ENCODE assay signal across 1 cellular context in the genomic region with DNA sequence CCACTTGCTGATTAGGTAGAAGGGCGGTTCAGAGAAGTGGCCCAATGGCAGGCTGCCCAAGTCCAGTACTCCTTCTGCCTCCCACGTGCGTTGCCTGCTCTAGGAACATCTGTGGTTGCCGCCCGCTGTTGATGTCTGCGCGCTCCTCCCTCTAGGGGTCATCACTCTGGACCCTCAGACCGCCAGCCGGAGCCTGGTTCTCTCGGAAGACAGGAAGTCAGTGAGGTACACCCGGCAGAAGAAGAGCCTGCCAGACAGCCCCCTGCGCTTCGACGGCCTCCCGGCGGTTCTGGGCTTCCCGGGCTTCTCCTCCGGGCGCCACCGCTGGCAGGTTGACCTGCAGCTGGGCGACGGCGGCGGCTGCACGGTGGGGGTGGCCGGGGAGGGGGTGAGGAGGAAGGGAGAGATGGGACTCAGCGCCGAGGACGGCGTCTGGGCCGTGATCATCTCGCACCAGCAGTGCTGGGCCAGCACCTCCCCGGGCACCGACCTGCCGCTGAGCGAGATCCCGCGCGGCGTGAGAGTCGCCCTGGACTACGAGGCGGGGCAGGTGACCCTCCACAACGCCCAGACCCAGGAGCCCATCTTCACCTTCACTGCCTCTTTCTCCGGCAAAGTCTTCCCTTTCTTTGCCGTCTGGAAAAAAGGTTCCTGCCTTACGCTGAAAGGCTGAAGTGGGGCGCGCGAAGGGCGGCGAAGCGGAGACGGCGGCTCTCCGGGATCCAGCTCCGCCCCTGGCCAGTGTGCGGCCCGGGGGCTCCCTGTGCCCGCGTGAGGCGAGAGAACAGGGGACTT.
TF ChIP-seq lines count a peak whose summit lies in the region.

No MANE protein-coding gene starts in this region.

TF ChIP-seq in H1, 55 proteins besides CTCF, POLR2A, EP300 and RAD21:
- TF ChIP-seq KDM1A (IDR thresholded peaks at IDR 0.05; ENCODE audit: borderline replicate concordance, low read length) (no peak), ZNF274 (IDR thresholded peaks at IDR 0.05; ENCODE audit: borderline replicate concordance, extremely low read depth, low read length) (no peak), BCL11A (IDR thresholded peaks at IDR 0.05; ENCODE audit: low read depth in 2 of 2, low read length in 2 of 2) (no peak), CBX5 (IDR thresholded peaks at IDR 0.05; ENCODE audit: low read depth, low read length) (no peak), TBP (IDR thresholded peaks at IDR 0.05; ENCODE audit: low read depth, low read length) (0 out of 2 replicates have a peak, but pooled peaks have one; percentile 9), KDM4A (IDR thresholded peaks at IDR 0.05; ENCODE audit: low read depth, low read length, severe bottlenecking) (peak; percentile 91), HDAC2 (IDR thresholded peaks at IDR 0.05; ENCODE audit: borderline replicate concordance in 1 of 2, low read depth in 2 of 2, low read length in 2 of 2) (peak in 1 of 2 experiments; percentile 76; a peak in 2 of 4 replicates), RXRA (IDR thresholded peaks at IDR 0.05; ENCODE audit: insufficient read depth, low read depth, low read length) (no peak), TEAD4 (IDR thresholded peaks at IDR 0.05; ENCODE audit: low read depth, low read length) (0 out of 2 replicates have a peak, but pooled peaks have one; percentile 35), SIRT6 (IDR thresholded peaks at IDR 0.05; ENCODE audit: low read length) (no peak), CHD2 (IDR thresholded peaks at IDR 0.05; ENCODE audit: low read length) (0 out of 2 replicates have a peak, but pooled peaks have one; percentile 50), NANOG (IDR thresholded peaks at IDR 0.05; ENCODE audit: insufficient read depth, low read depth, low read length, poor library complexity, severe bottlenecking) (no peak), RBBP5 (IDR thresholded peaks at IDR 0.05; ENCODE audit: borderline replicate concordance, low read depth, low read length) (no peak), POLR2AphosphoS5 (IDR thresholded peaks at IDR 0.05; ENCODE audit: low read depth, low read length) (no peak), SIN3A (conservative IDR thresholded peaks at IDR 0.05 in 1 of 2, IDR thresholded peaks at IDR 0.05 in 1 of 2; ENCODE audit: low read depth in 1 of 2, low read length in 2 of 2) (no peak; a peak in 1 of 4 replicates), TAF1 (IDR thresholded peaks at IDR 0.05; ENCODE audit: low read depth, low read length) (0 out of 2 replicates have a peak, but pooled peaks have one; percentile 20), JUND (IDR thresholded peaks at IDR 0.05; ENCODE audit: low read length) (no peak), CEBPB (IDR thresholded peaks at IDR 0.05; ENCODE audit: low read depth, low read length) (no peak), EGR1 (IDR thresholded peaks at IDR 0.05; ENCODE audit: borderline replicate concordance, low read depth, low read length) (no peak), BRCA1 (IDR thresholded peaks at IDR 0.05; ENCODE audit: low read depth, low read length) (0 out of 2 replicates have a peak, but pooled peaks have one; percentile 26), KDM5A (IDR thresholded peaks at IDR 0.05; ENCODE audit: low read length) (no peak), SRF (IDR thresholded peaks at IDR 0.05; ENCODE audit: low read depth, low read length) (no peak), TAF7 (optimal IDR thresholded peaks at IDR 0.05; ENCODE audit: borderline replicate concordance, low read depth, low read length) (no peak), TCF12 (IDR thresholded peaks at IDR 0.05; ENCODE audit: low read depth, low read length) (no peak), CTBP2 (IDR thresholded peaks at IDR 0.05; ENCODE audit: borderline replicate concordance, insufficient read depth, insufficient read length, low read length) (no peak), YY1 (IDR thresholded peaks at IDR 0.05; ENCODE audit: low read depth, low read length) (no peak), PHF8 (conservative IDR thresholded peaks at IDR 0.05; ENCODE audit: low read depth, low read length) (no peak), JUN (IDR thresholded peaks at IDR 0.05; ENCODE audit: low read depth, low read length) (no peak), SP1 (IDR thresholded peaks at IDR 0.05; ENCODE audit: low read depth, low read length) (no peak), SUZ12 (IDR thresholded peaks at IDR 0.05; ENCODE audit: low read length) (peak; percentile 62), FOSL1 (IDR thresholded peaks at IDR 0.05; ENCODE audit: insufficient read depth, low read depth, low read length) (no peak), RNF2 (IDR thresholded peaks at IDR 0.05; ENCODE audit: borderline replicate concordance, low read depth, low read length, missing control alignments, poor library complexity, severe bottlenecking) (no peak), SAP30 (IDR thresholded peaks at IDR 0.05; ENCODE audit: insufficient read depth, insufficient replicate concordance, low read length) (no peak), HDAC6 (IDR thresholded peaks at IDR 0.05; ENCODE audit: low read depth, low read length) (no peak), NRF1 (IDR thresholded peaks at IDR 0.05; ENCODE audit: low read depth, low read length) (no peak), SP2 (IDR thresholded peaks at IDR 0.05; ENCODE audit: low read length) (no peak), BACH1 (IDR thresholded peaks at IDR 0.05; ENCODE audit: low read length) (no peak), EZH2 (IDR thresholded peaks at IDR 0.05; ENCODE audit: low read depth, low read length, severe bottlenecking) (no peak), POU5F1 (IDR thresholded peaks at IDR 0.05; ENCODE audit: low read depth, low read length) (no peak), MAFK (IDR thresholded peaks at IDR 0.05; ENCODE audit: low read depth, low read length) (no peak), SP4 (IDR thresholded peaks at IDR 0.05; ENCODE audit: low read length) (no peak), SIX5 (IDR thresholded peaks at IDR 0.05; ENCODE audit: low read depth, low read length) (no peak), CBX8 (IDR thresholded peaks at IDR 0.05; ENCODE audit: borderline replicate concordance, low read depth, low read length) (no peak), RFX5 (IDR thresholded peaks at IDR 0.05; ENCODE audit: borderline replicate concordance, low read depth, low read length) (no peak), CREB1 (IDR thresholded peaks at IDR 0.05) (no peak), GABPA (IDR thresholded peaks at IDR 0.05; ENCODE audit: borderline replicate concordance, insufficient read depth, low read length) (no peak), CHD1 (IDR thresholded peaks at IDR 0.05; ENCODE audit: low read depth, low read length) (no peak), GTF2F1 (IDR thresholded peaks at IDR 0.05; ENCODE audit: borderline replicate concordance, low read depth, low read length) (no peak), ASH2L (IDR thresholded peaks at IDR 0.05; ENCODE audit: low read length) (peak; percentile 64)
- TF ChIP-seq, protein P1, sequence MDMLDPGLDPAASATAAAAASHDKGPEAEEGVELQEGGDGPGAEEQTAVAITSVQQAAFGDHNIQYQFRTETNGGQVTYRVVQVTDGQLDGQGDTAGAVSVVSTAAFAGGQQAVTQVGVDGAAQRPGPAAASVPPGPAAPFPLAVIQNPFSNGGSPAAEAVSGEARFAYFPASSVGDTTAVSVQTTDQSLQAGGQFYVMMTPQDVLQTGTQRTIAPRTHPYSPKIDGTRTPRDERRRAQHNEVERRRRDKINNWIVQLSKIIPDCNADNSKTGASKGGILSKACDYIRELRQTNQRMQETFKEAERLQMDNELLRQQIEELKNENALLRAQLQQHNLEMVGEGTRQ (IDR thresholded peaks at IDR 0.05; ENCODE audit: low read length) = no peak
- TF ChIP-seq, protein P2, sequence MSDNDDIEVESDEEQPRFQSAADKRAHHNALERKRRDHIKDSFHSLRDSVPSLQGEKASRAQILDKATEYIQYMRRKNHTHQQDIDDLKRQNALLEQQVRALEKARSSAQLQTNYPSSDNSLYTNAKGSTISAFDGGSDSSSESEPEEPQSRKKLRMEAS (IDR thresholded peaks at IDR 0.05) = peak; percentile 98
- TF ChIP-seq, protein P3, sequence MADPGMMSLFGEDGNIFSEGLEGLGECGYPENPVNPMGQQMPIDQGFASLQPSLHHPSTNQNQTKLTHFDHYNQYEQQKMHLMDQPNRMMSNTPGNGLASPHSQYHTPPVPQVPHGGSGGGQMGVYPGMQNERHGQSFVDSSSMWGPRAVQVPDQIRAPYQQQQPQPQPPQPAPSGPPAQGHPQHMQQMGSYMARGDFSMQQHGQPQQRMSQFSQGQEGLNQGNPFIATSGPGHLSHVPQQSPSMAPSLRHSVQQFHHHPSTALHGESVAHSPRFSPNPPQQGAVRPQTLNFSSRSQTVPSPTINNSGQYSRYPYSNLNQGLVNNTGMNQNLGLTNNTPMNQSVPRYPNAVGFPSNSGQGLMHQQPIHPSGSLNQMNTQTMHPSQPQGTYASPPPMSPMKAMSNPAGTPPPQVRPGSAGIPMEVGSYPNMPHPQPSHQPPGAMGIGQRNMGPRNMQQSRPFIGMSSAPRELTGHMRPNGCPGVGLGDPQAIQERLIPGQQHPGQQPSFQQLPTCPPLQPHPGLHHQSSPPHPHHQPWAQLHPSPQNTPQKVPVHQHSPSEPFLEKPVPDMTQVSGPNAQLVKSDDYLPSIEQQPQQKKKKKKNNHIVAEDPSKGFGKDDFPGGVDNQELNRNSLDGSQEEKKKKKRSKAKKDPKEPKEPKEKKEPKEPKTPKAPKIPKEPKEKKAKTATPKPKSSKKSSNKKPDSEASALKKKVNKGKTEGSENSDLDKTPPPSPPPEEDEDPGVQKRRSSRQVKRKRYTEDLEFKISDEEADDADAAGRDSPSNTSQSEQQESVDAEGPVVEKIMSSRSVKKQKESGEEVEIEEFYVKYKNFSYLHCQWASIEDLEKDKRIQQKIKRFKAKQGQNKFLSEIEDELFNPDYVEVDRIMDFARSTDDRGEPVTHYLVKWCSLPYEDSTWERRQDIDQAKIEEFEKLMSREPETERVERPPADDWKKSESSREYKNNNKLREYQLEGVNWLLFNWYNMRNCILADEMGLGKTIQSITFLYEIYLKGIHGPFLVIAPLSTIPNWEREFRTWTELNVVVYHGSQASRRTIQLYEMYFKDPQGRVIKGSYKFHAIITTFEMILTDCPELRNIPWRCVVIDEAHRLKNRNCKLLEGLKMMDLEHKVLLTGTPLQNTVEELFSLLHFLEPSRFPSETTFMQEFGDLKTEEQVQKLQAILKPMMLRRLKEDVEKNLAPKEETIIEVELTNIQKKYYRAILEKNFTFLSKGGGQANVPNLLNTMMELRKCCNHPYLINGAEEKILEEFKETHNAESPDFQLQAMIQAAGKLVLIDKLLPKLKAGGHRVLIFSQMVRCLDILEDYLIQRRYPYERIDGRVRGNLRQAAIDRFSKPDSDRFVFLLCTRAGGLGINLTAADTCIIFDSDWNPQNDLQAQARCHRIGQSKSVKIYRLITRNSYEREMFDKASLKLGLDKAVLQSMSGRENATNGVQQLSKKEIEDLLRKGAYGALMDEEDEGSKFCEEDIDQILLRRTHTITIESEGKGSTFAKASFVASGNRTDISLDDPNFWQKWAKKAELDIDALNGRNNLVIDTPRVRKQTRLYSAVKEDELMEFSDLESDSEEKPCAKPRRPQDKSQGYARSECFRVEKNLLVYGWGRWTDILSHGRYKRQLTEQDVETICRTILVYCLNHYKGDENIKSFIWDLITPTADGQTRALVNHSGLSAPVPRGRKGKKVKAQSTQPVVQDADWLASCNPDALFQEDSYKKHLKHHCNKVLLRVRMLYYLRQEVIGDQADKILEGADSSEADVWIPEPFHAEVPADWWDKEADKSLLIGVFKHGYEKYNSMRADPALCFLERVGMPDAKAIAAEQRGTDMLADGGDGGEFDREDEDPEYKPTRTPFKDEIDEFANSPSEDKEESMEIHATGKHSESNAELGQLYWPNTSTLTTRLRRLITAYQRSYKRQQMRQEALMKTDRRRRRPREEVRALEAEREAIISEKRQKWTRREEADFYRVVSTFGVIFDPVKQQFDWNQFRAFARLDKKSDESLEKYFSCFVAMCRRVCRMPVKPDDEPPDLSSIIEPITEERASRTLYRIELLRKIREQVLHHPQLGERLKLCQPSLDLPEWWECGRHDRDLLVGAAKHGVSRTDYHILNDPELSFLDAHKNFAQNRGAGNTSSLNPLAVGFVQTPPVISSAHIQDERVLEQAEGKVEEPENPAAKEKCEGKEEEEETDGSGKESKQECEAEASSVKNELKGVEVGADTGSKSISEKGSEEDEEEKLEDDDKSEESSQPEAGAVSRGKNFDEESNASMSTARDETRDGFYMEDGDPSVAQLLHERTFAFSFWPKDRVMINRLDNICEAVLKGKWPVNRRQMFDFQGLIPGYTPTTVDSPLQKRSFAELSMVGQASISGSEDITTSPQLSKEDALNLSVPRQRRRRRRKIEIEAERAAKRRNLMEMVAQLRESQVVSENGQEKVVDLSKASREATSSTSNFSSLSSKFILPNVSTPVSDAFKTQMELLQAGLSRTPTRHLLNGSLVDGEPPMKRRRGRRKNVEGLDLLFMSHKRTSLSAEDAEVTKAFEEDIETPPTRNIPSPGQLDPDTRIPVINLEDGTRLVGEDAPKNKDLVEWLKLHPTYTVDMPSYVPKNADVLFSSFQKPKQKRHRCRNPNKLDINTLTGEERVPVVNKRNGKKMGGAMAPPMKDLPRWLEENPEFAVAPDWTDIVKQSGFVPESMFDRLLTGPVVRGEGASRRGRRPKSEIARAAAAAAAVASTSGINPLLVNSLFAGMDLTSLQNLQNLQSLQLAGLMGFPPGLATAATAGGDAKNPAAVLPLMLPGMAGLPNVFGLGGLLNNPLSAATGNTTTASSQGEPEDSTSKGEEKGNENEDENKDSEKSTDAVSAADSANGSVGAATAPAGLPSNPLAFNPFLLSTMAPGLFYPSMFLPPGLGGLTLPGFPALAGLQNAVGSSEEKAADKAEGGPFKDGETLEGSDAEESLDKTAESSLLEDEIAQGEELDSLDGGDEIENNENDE (IDR thresholded peaks at IDR 0.05; ENCODE audit: insufficient replicate concordance, low read length) = no peak
- TF ChIP-seq, protein P4, sequence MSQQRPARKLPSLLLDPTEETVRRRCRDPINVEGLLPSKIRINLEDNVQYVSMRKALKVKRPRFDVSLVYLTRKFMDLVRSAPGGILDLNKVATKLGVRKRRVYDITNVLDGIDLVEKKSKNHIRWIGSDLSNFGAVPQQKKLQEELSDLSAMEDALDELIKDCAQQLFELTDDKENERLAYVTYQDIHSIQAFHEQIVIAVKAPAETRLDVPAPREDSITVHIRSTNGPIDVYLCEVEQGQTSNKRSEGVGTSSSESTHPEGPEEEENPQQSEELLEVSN (IDR thresholded peaks at IDR 0.05) = peak; percentile 98
- TF ChIP-seq, protein P5, sequence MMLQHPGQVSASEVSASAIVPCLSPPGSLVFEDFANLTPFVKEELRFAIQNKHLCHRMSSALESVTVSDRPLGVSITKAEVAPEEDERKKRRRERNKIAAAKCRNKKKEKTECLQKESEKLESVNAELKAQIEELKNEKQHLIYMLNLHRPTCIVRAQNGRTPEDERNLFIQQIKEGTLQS (IDR thresholded peaks at IDR 0.05; ENCODE audit: insufficient read depth, low read depth, low read length) = no peak
- TF ChIP-seq, protein P6, sequence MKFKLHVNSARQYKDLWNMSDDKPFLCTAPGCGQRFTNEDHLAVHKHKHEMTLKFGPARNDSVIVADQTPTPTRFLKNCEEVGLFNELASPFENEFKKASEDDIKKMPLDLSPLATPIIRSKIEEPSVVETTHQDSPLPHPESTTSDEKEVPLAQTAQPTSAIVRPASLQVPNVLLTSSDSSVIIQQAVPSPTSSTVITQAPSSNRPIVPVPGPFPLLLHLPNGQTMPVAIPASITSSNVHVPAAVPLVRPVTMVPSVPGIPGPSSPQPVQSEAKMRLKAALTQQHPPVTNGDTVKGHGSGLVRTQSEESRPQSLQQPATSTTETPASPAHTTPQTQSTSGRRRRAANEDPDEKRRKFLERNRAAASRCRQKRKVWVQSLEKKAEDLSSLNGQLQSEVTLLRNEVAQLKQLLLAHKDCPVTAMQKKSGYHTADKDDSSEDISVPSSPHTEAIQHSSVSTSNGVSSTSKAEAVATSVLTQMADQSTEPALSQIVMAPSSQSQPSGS (IDR thresholded peaks at IDR 0.05; ENCODE audit: low read length) = no peak
